ENCODE assay signal across 35 cellular contexts in the genomic region with DNA sequence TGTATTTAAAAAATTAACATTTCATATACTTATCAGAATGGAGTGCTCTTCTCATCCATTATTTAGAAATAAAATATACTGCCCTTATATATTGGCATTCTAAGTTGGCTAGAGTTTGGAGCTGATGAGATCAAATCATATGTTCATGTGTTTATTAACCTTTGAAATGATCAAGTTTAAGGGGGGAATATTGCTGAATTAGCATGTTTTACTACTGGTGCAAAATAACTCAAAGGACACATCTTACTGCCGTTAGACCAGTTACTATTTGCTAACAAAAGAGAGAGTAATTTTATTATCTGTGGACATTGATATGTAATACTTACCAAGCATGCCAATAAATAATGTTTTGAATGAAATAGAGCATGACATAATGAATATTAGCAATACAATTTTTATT.
DNase-seq lines count a peak whose midpoint lies in the region; ATAC-seq, FAIRE-seq and TF ChIP-seq lines count a peak whose summit lies in the region.
"Had no signal": no experiment of that assay in that cellular context is flagged by ENCODE, and none has a peak within 500 bp of the region (broad histone marks: within the 10 kb centered on the region; RNA-seq: fewer than 3 reads in every experiment).

No MANE protein-coding gene starts in this region.

- no peaks in the 10 kb centered on the region for H3K36me3 Mint-ChIP-seq in natural killer cell treated with Interleukin-12 subunit alpha and Interleukin-12 subunit beta and Interleukin-15 and Interleukin-18, amount 100 ng/mL, for 72 hours
- H3K36me3 Mint-ChIP-seq: CD14-positive monocyte; CD4-positive, alpha-beta memory T cell; CD4-positive, CD25-positive, alpha-beta regulatory T cell; CD8-positive, alpha-beta memory T cell; CD8-positive, alpha-beta T cell had no signal

- H3K9me1 ChIP-seq in IMR-90 (ENCODE audit: insufficient read depth, low read length) = no peaks in the 10 kb centered on the region
- no peaks in the 10 kb centered on the region for H3K9me1 ChIP-seq in K562 (ENCODE audit: control insufficient read depth, insufficient read depth, low read length)

- TF ChIP-seq EP300 in HepG2 (IDR thresholded peaks at IDR 0.05; ENCODE audit: low read depth in 2 of 2, low read length in 2 of 2) (no peak), HepG2 (CRISPR knock-in tag; IDR thresholded peaks at IDR 0.05; ENCODE audit: borderline replicate concordance) (no peak), A549 (IDR thresholded peaks at IDR 0.05) (no peak), K562 (IDR thresholded peaks at IDR 0.05; ENCODE audit: low read length) (no peak)

- H3K18ac ChIP-seq in IMR-90 (ENCODE audit: low read depth, low read length) = no peak overlapping the region

- TF ChIP-seq CTCF in HepG2 (CRISPR knock-in tag; IDR thresholded peaks at IDR 0.05) (no peak), right lobe of liver (IDR thresholded peaks at IDR 0.05) (no peak), A549 (IDR thresholded peaks at IDR 0.05) (no peak), IMR-90 (conservative IDR thresholded peaks at IDR 0.05; ENCODE audit: low read depth, low read length) (no peak), K562 (IDR thresholded peaks at IDR 0.05 in 2 of 3, conservative IDR thresholded peaks at IDR 0.05 in 1 of 3; ENCODE audit: insufficient read depth in 2 of 3, low read depth in 1 of 3, low read length in 3 of 3) (no peak), OCI-LY7 (conservative IDR thresholded peaks at IDR 0.05; ENCODE audit: low read length) (no peak)

- H3K27me3 ChIP-seq in HepG2 (ENCODE audit: control insufficient read depth in 1 of 2, insufficient read depth in 2 of 2, low read length in 2 of 2) = no peaks in the 10 kb centered on the region
- H3K27me3 ChIP-seq in right lobe of liver = no peaks in the 10 kb centered on the region
- H3K27me3 ChIP-seq in IMR-90 (ENCODE audit: control insufficient read depth, insufficient read depth, low read length) = no peaks in the 10 kb centered on the region
- no peaks in the 10 kb centered on the region for H3K27me3 ChIP-seq in K562 (ENCODE audit: control insufficient read depth in 2 of 2, insufficient read depth in 2 of 2, low read length in 2 of 2)
- H3K27me3 ChIP-seq: BE2C; BLaER1; BLaER1 treated with 17β-estradiol and CSF1 and Interleukin-3, amounts not matched to agents 10 nM and 100 nM had no signal

- no peak overlapping the region for H2BK5ac ChIP-seq in IMR-90 (ENCODE audit: low read depth, low read length, poor library complexity, severe bottlenecking)

- H3K4me3 Mint-ChIP-seq in natural killer cell treated with Interleukin-12 subunit alpha and Interleukin-12 subunit beta and Interleukin-15 and Interleukin-18, amount 100 ng/mL, for 72 hours = no peak overlapping the region
- H3K4me3 Mint-ChIP-seq: B cell; CD14-positive monocyte; CD4-positive, alpha-beta memory T cell; CD4-positive, alpha-beta T cell; CD4-positive, CD25-positive, alpha-beta regulatory T cell; CD8-positive, alpha-beta memory T cell; CD8-positive, alpha-beta T cell had no signal

- H3K4ac ChIP-seq in IMR-90 (ENCODE audit: low read depth, low read length) = no peak overlapping the region

- ATAC-seq in HepG2 (no peak), right lobe of liver (no peak), A549 (no peak), IMR-90 (ENCODE audit: low read depth) (no peak), K562 (no peak)
- no peak for ATAC-seq in natural killer cell treated with Interleukin-12 subunit alpha and Interleukin-12 subunit beta and Interleukin-15 and Interleukin-18, amount 100 ng/mL, for 72 hours
- ATAC-seq: CD8-positive, alpha-beta T cell had no signal

- no peaks in the 10 kb centered on the region for H3K79me1 ChIP-seq in IMR-90 (ENCODE audit: low read depth in 1 of 2, low read length in 2 of 2)

- H2BK120ac ChIP-seq in IMR-90 (ENCODE audit: low read depth, low read length) = no peak overlapping the region

- H2BK15ac ChIP-seq in IMR-90 (ENCODE audit: low read depth, low read length) = no peak overlapping the region

- 3% methylated on average over 1 of the region's 1 CpG for WGBS in HepG2 (ENCODE audit: low lambda C conversion rate)
- 71% methylated on average over 1 of the region's 1 CpG for WGBS in right lobe of liver (ENCODE audit: insufficient coverage, low coverage, low lambda C conversion rate, missing lambda C conversion rate)
- WGBS in A549 (ENCODE audit: missing lambda C conversion rate) = 53% methylated on average over 1 of the region's 1 CpG
- WGBS in IMR-90 (ENCODE audit: extremely low coverage in 2 of 2, insufficient read length in 1 of 2), 2 experiments = no CpG with 5 or more reads among the region's 1 CpG
- WGBS in K562 (ENCODE audit: insufficient coverage, low coverage, missing lambda C conversion rate) = 0% methylated on average over 1 of the region's 1 CpG

- H3K27me3 Mint-ChIP-seq in natural killer cell treated with Interleukin-12 subunit alpha and Interleukin-12 subunit beta and Interleukin-15 and Interleukin-18, amount 100 ng/mL, for 72 hours = no peaks in the 10 kb centered on the region
- H3K27me3 Mint-ChIP-seq: B cell; CD4-positive, alpha-beta memory T cell; CD4-positive, alpha-beta T cell; CD4-positive, CD25-positive, alpha-beta regulatory T cell; CD8-positive, alpha-beta memory T cell had no signal

- H3K9me3 ChIP-seq in HepG2 (ENCODE audit: low read length) (no peaks in the 10 kb centered on the region), right lobe of liver (no peaks in the 10 kb centered on the region), A549 (no peaks in the 10 kb centered on the region), IMR-90 (ENCODE audit: control insufficient read depth, insufficient read depth, low read length) (no peaks in the 10 kb centered on the region), K562 (replicated peaks; ENCODE audit: control insufficient read depth, insufficient read depth, low read depth, low read length) (no peaks in the 10 kb centered on the region), OCI-LY7 (ENCODE audit: low read length) (no peaks in the 10 kb centered on the region)
- H3K9me3 ChIP-seq: BE2C; BLaER1; BLaER1 treated with 17β-estradiol and CSF1 and Interleukin-3, amounts not matched to agents 10 nM and 100 nM; Caco-2 had no signal

- H3K9me3 Mint-ChIP-seq in natural killer cell treated with Interleukin-12 subunit alpha and Interleukin-12 subunit beta and Interleukin-15 and Interleukin-18, amount 100 ng/mL, for 72 hours = peaks cover 5% of the 10 kb centered on the region
- H3K9me3 Mint-ChIP-seq: CD14-positive monocyte; CD4-positive, alpha-beta T cell; CD8-positive, alpha-beta T cell had no signal

- in situ Hi-C loops in HepG2 (cut with HindIII; ENCODE audit: extremely low pct_ligation_motif_present, low pct_unique_long_range_greater_than_20kb) = no loop called here
- in situ Hi-C loops in IMR-90 (cut with MboI; ENCODE audit: low sequenced_read_pairs) = no loop called here
- in situ Hi-C loops in K562 (cut with MboI) = no loop called here

- H3K14ac ChIP-seq in IMR-90 (replicated peaks; ENCODE audit: low read depth, low read length) = no peak overlapping the region

- no peak overlapping the region for H4K91ac ChIP-seq in IMR-90 (ENCODE audit: insufficient read depth, low read depth, low read length)

- no peak overlapping the region for H2BK20ac ChIP-seq in IMR-90 (ENCODE audit: low read depth, low read length)

- H3K36me3 ChIP-seq in HepG2 (replicated peaks in 1 of 2; ENCODE audit: control insufficient read depth in 1 of 2, insufficient read depth in 2 of 2, low read length in 2 of 2) (no peaks in the 10 kb centered on the region), right lobe of liver (no peaks in the 10 kb centered on the region), IMR-90 (ENCODE audit: control insufficient read depth, insufficient read depth, low read length) (no peaks in the 10 kb centered on the region), K562 (ENCODE audit: control insufficient read depth, insufficient read depth, low read length) (no peaks in the 10 kb centered on the region), OCI-LY7 (ENCODE audit: insufficient read depth, low read length) (no peaks in the 10 kb centered on the region)
- H3K36me3 ChIP-seq: BE2C; BLaER1; BLaER1 treated with 17β-estradiol and CSF1 and Interleukin-3, amounts not matched to agents 10 nM and 100 nM had no signal

- TF ChIP-seq POLR2A in HepG2 (IDR thresholded peaks at IDR 0.05; ENCODE audit: insufficient read depth in 1 of 2, low read depth in 2 of 2, low read length in 2 of 2) (no peak), right lobe of liver (IDR thresholded peaks at IDR 0.05) (no peak), A549 (IDR thresholded peaks at IDR 0.05; ENCODE audit: low read length) (no peak), IMR-90 (IDR thresholded peaks at IDR 0.05; ENCODE audit: low read depth, low read length) (no peak), K562 (conservative IDR thresholded peaks at IDR 0.05) (no peak)

- H4K8ac ChIP-seq in IMR-90 (ENCODE audit: low read depth in 2 of 2, low read length in 2 of 2) = no peak overlapping the region

- H3K9me2 ChIP-seq in OCI-LY7 (ENCODE audit: insufficient read depth, low read length) = no peaks in the 10 kb centered on the region

- H3K4me1 Mint-ChIP-seq in natural killer cell treated with Interleukin-12 subunit alpha and Interleukin-12 subunit beta and Interleukin-15 and Interleukin-18, amount 100 ng/mL, for 72 hours (ENCODE audit: low read depth in 2 of 2) = no peaks in the 10 kb centered on the region
- H3K4me1 Mint-ChIP-seq: B cell; CD14-positive monocyte; CD4-positive, alpha-beta memory T cell; CD4-positive, CD25-positive, alpha-beta regulatory T cell; CD8-positive, alpha-beta memory T cell had no signal

- no peaks in the 10 kb centered on the region for H4K20me1 ChIP-seq in HepG2 (ENCODE audit: insufficient read depth, low read length)
- no peaks in the 10 kb centered on the region for H4K20me1 ChIP-seq in IMR-90 (ENCODE audit: insufficient read depth, low read length)
- H4K20me1 ChIP-seq in K562 (replicated peaks; ENCODE audit: control insufficient read depth, insufficient read depth, low read length) = no peaks in the 10 kb centered on the region
- H4K20me1 ChIP-seq in OCI-LY7 (ENCODE audit: insufficient read depth, low read length) = no peaks in the 10 kb centered on the region
- H4K20me1 ChIP-seq: BLaER1; BLaER1 treated with 17β-estradiol and CSF1 and Interleukin-3, amounts not matched to agents 10 nM and 100 nM had no signal

- H3K27ac ChIP-seq in HepG2 (ENCODE audit: extremely low read length, insufficient read depth, low read length) = no peak overlapping the region
- H3K27ac ChIP-seq in right lobe of liver = no peak overlapping the region
- H3K27ac ChIP-seq in A549 = no peak overlapping the region
- no peak overlapping the region for H3K27ac ChIP-seq in IMR-90 (ENCODE audit: insufficient read depth, low read length)
- no peak overlapping the region for H3K27ac ChIP-seq in K562 (ENCODE audit: extremely low read depth, low read depth, low read length)
- no peak overlapping the region for H3K27ac ChIP-seq in OCI-LY7 (ENCODE audit: low read depth, low read length, poor library complexity, severe bottlenecking)
- H3K27ac ChIP-seq: 22Rv1; BLaER1; BLaER1 treated with 17β-estradiol and CSF1 and Interleukin-3, amounts not matched to agents 10 nM and 100 nM; C4-2B had no signal

- H3K4me2 ChIP-seq in HepG2 (ENCODE audit: low read depth, low read length) (no peak overlapping the region), A549 (no peak overlapping the region), IMR-90 (ENCODE audit: low read depth, low read length) (no peak overlapping the region), K562 (ENCODE audit: insufficient read depth, low read length) (no peak overlapping the region), OCI-LY7 (ENCODE audit: low read length) (no peak overlapping the region)
- H3K4me2 ChIP-seq: BLaER1; BLaER1 treated with 17β-estradiol and CSF1 and Interleukin-3, amounts not matched to agents 10 nM and 100 nM had no signal

- dilution Hi-C loops in IMR-90 (cut with HindIII; ENCODE audit: low sequenced_read_pairs, unreplicated experiment) = no loop called here

- H3K79me2 ChIP-seq in HepG2 (ENCODE audit: insufficient read depth, low read length) = no peaks in the 10 kb centered on the region
- no peaks in the 10 kb centered on the region for H3K79me2 ChIP-seq in K562 (ENCODE audit: control insufficient read depth, insufficient read depth, low read length)
- H3K79me2 ChIP-seq in OCI-LY7 (ENCODE audit: insufficient read depth, low read depth, low read length) = no peaks in the 10 kb centered on the region

- no peak overlapping the region for H2AK9ac ChIP-seq in IMR-90 (replicated peaks; ENCODE audit: low read depth, low read length, poor library complexity)

- CTCF ChIA-PET in HepG2 (lab: Yijun Ruan, JAX; ENCODE audit: low intra/inter-chr PET ratio, low total read pairs) (no interaction called here), A549 (lab: Yijun Ruan, JAX) (no interaction called here), IMR-90 (lab: Yijun Ruan, JAX) (no interaction called here), K562 (lab: Yijun Ruan, JAX; ENCODE audit: low intra/inter-chr PET ratio) (no interaction called here), OCI-LY7 (lab: Charles Lee; ENCODE audit: unreplicated experiment) (no interaction called here)

- no peak overlapping the region for H4K5ac ChIP-seq in IMR-90 (ENCODE audit: low read depth, low read length)

- no peak overlapping the region for H2AK5ac ChIP-seq in IMR-90 (ENCODE audit: low read depth, low read length)

- H3K27ac Mint-ChIP-seq in natural killer cell treated with Interleukin-12 subunit alpha and Interleukin-12 subunit beta and Interleukin-15 and Interleukin-18, amount 100 ng/mL, for 72 hours = no peak overlapping the region
- H3K27ac Mint-ChIP-seq: B cell; CD14-positive monocyte; CD4-positive, alpha-beta memory T cell; CD4-positive, alpha-beta T cell; CD4-positive, CD25-positive, alpha-beta regulatory T cell; CD8-positive, alpha-beta memory T cell; CD8-positive, alpha-beta T cell had no signal

- no peak overlapping the region for H3K23ac ChIP-seq in IMR-90 (ENCODE audit: low read depth, low read length)

- POLR2A ChIA-PET in HepG2 (lab: Yijun Ruan, JAX) (no interaction called here), A549 (lab: Yijun Ruan, JAX) (no interaction called here), IMR-90 (lab: Charles Lee; ENCODE audit: unreplicated experiment) (no interaction called here), K562 (lab: Yijun Ruan, JAX) (interaction anchor here (0.8 kb wide), 1 partner anchor 16 kb away, joined by 3 read pairs; no protein-coding TSS in a partner anchor), OCI-LY7 (lab: Charles Lee) (interaction anchor here (0.7 kb wide), 1 partner anchor 28 kb away, joined by 3 read pairs; no protein-coding TSS in a partner anchor)

- H3K4me3 ChIP-seq in HepG2 (replicated peaks in 1 of 3; ENCODE audit: insufficient read depth in 1 of 3, low read depth in 2 of 3, low read length in 3 of 3) = no peak overlapping the region
- H3K4me3 ChIP-seq in right lobe of liver = no peak overlapping the region
- H3K4me3 ChIP-seq in A549 = no peak overlapping the region
- H3K4me3 ChIP-seq in IMR-90 (ENCODE audit: insufficient read depth, low read depth, low read length) = no peak overlapping the region
- H3K4me3 ChIP-seq in K562 = no peak overlapping the region
- no peak overlapping the region for H3K4me3 ChIP-seq in OCI-LY7 (ENCODE audit: low read depth, low read length, poor library complexity, severe bottlenecking)
- H3K4me3 ChIP-seq: BLaER1; BLaER1 treated with 17β-estradiol and CSF1 and Interleukin-3, amounts not matched to agents 10 nM and 100 nM had no signal

- H2AFZ ChIP-seq in HepG2 (ENCODE audit: low read length) = no peak overlapping the region
- no peak overlapping the region for H2AFZ ChIP-seq in IMR-90 (replicated peaks; ENCODE audit: low read length, poor library complexity)
- no peak overlapping the region for H2AFZ ChIP-seq in K562 (ENCODE audit: low read depth, low read length)
- H2AFZ ChIP-seq in OCI-LY7 (ENCODE audit: low read length) = no peak overlapping the region

- DNase-seq in HepG2 (ENCODE audit: low spot score) (no peak), right lobe of liver (no peak), A549 (ENCODE audit: low read depth in 1 of 2, low spot score in 1 of 2) (no peak), IMR-90 (no peak), K562 (ENCODE audit: extremely low read depth in 1 of 4, low spot score in 3 of 4) (no peak), OCI-LY7 (ENCODE audit: low spot score) (no peak), DMS153 treated with DMSO at 0.1 percent for 48 hours (lab: John Stamatoyannopoulos, UW; ENCODE audit: unreplicated experiment) (no peak)
- no peak for DNase-seq in natural killer cell treated with Interleukin-12 subunit alpha and Interleukin-12 subunit beta and Interleukin-15 and Interleukin-18, amount 100 ng/mL, for 72 hours (ENCODE audit: low spot score)
- DNase-seq: 8988T; ACHN; AML-193; BE2C; C1 segment of cervical spinal cord; Caco-2; Calu3; CD4-positive, alpha-beta memory T cell; CD4-positive, alpha-beta T cell; CD4-positive, CD25-positive, alpha-beta regulatory T cell; CD8-positive, alpha-beta memory T cell; CD8-positive, alpha-beta T cell; COR-L47; DMS 273 treated with DMSO at 0.1 percent for 48 hours; DMS153; DMS53; DMS79; DMS79 treated with DMSO at 0.1 percent for 48 hours; DND-41; EL had no signal

- H3K9ac ChIP-seq in HepG2 (ENCODE audit: insufficient read depth, low read depth, low read length) (no peak overlapping the region), IMR-90 (ENCODE audit: low read depth, low read length) (no peak overlapping the region), K562 (ENCODE audit: insufficient read depth in 1 of 2, low read depth in 2 of 2, low read length in 2 of 2) (no peak overlapping the region)
- H3K9ac ChIP-seq: BLaER1; BLaER1 treated with 17β-estradiol and CSF1 and Interleukin-3, amounts not matched to agents 10 nM and 100 nM had no signal

- no peak for TF ChIP-seq RAD21 in HepG2 (CRISPR knock-in tag; IDR thresholded peaks at IDR 0.05)
- no peak for TF ChIP-seq RAD21 in A549 (conservative IDR thresholded peaks at IDR 0.05 in 1 of 2, IDR thresholded peaks at IDR 0.05 in 1 of 2)
- TF ChIP-seq RAD21 in IMR-90 (IDR thresholded peaks at IDR 0.05; ENCODE audit: low read length) = no peak
- TF ChIP-seq RAD21 in K562 (CRISPR knock-in tag; conservative IDR thresholded peaks at IDR 0.05 in 1 of 2, IDR thresholded peaks at IDR 0.05 in 1 of 2) = no peak

- intact Hi-C loops in HepG2 (cut with micrococcal nuclease; ENCODE audit: unreplicated experiment) = no loop called here
- intact Hi-C loops in right lobe of liver (cut with DNase I) = no loop called here
- intact Hi-C loops in IMR-90 (cut with micrococcal nuclease) = no loop called here
- intact Hi-C loops in K562 (cut with micrococcal nuclease) = no loop called here
- intact Hi-C loops in OCI-LY7 (cut with micrococcal nuclease; ENCODE audit: unreplicated experiment) = no loop called here

- FAIRE-seq in HepG2 (lab: Jason Lieb, UNC) = no peak
- FAIRE-seq in A549 (lab: Jason Lieb, UNC) = no peak
- FAIRE-seq in K562 (lab: Jason Lieb, UNC) = no peak
- FAIRE-seq: D721Med had no signal

- BruUV-seq in HepG2 (replicated peaks; lab: Mats Ljungman, UMichigan) (no TSS peak), IMR-90 (replicated peaks; lab: Mats Ljungman, UMichigan) (no TSS peak), K562 (replicated peaks; lab: Mats Ljungman, UMichigan) (no TSS peak), OCI-LY7 (replicated peaks; lab: Mats Ljungman, UMichigan) (no TSS peak)

- H3K4me1 ChIP-seq in HepG2 (ENCODE audit: insufficient read depth, low read length) = no peaks in the 10 kb centered on the region
- no peaks in the 10 kb centered on the region for H3K4me1 ChIP-seq in right lobe of liver
- no peaks in the 10 kb centered on the region for H3K4me1 ChIP-seq in A549
- H3K4me1 ChIP-seq in IMR-90 (ENCODE audit: control insufficient read depth, insufficient read depth, low read length) = no peaks in the 10 kb centered on the region
- no peaks in the 10 kb centered on the region for H3K4me1 ChIP-seq in K562 (replicated peaks in 1 of 2; ENCODE audit: control insufficient read depth in 2 of 2, insufficient read depth in 2 of 2, low read length in 2 of 2)
- no peaks in the 10 kb centered on the region for H3K4me1 ChIP-seq in OCI-LY7 (ENCODE audit: insufficient read depth, low read length, poor library complexity, severe bottlenecking)
- H3K4me1 ChIP-seq: BE2C; BLaER1; BLaER1 treated with 17β-estradiol and CSF1 and Interleukin-3, amounts not matched to agents 10 nM and 100 nM; Caco-2 had no signal

- no peak overlapping the region for H3K56ac ChIP-seq in IMR-90 (ENCODE audit: extremely low read depth, insufficient read depth, low read length)

Comparison
In these comparisons a context has a peak if more than half of its experiments do, and no peak if none do; other contexts are left out.
1. POLR2A ChIA-PET loops: an anchor here in K562 (0.8 kb wide) and OCI-LY7 (0.7 kb wide); none called in HepG2, A549 and IMR-90.
2. Of the 241 proteins assayed by ChIP-seq in both HepG2 and K562: peak only in HepG2: MAFK; only in K562: MAFG; in both: MAFF; in neither: 238.